23 cellular contexts compared by ENCODE assay signal in genomic region chr2:174718591-174718990, GRCh38. TPM values are rescaled to one million over a fixed set of nuclear protein-coding genes. Genes with fewer than 3 reads are reported as not detected.
DNase-seq lines count a peak whose midpoint lies in the region; ATAC-seq and TF ChIP-seq lines count a peak whose summit lies in the region.
"Had no signal": no experiment of that assay in that cellular context is flagged by ENCODE, and none has a peak within 500 bp of the region (broad histone marks: within the 10 kb centered on the region; RNA-seq: fewer than 3 reads in every experiment).

No MANE protein-coding gene starts in this region.

- CTCF ChIA-PET in naive thymus-derived CD4-positive, alpha-beta T cell (lab: Charles Lee), result interaction anchor here (0.5 to 1.2 kb wide), 4 partner anchors 9 to 479 kb away, joined by 3 to 4 read pairs (median 4); no protein-coding TSS in a partner anchor

- intact Hi-C loops in natural killer cell (cut with micrococcal nuclease) (no loop called here), body of pancreas (cut with DNase I) (no loop called here), esophagus squamous epithelium (cut with DNase I) (no loop called here)
- intact Hi-C loops in naive thymus-derived CD4-positive, alpha-beta T cell (cut with micrococcal nuclease), result loop anchor here in 1 of 2 donors (5.0 kb wide), 1 partner anchor 34 kb away; no protein-coding TSS in a partner anchor

- H3K27ac Mint-ChIP-seq in natural killer cell treated with Interleukin-12 subunit alpha and Interleukin-12 subunit beta and Interleukin-15 and Interleukin-18, amount 100 ng/mL, for 72 hours, result peak overlapping the region; percentile 10 to 83
- no peak overlapping the region for H3K27ac Mint-ChIP-seq in natural killer cell
- peak overlapping the region in 1 of 9 donors; percentile 1 for H3K27ac Mint-ChIP-seq in naive thymus-derived CD4-positive, alpha-beta T cell
- peak overlapping the region; percentile 7 for H3K27ac Mint-ChIP-seq in stimulated activated naive B cell treated with anti-CD40 and anti-IgM and Interleukin-4, amounts not matched to agents 10 μg/mL and 1 μg/mL and 100 μg/mL, for 72 hours
- H3K27ac Mint-ChIP-seq: CD14-positive monocyte; CD4-positive, alpha-beta T cell had no signal

- no peaks in the 10 kb centered on the region for H3K27me3 ChIP-seq in naive thymus-derived CD4-positive, alpha-beta T cell (ENCODE audit: control insufficient read depth in 2 of 2, insufficient read depth in 2 of 2, low read length in 2 of 2)
- H3K27me3 ChIP-seq in body of pancreas, result no peaks in the 10 kb centered on the region
- no peaks in the 10 kb centered on the region for H3K27me3 ChIP-seq in esophagus squamous epithelium
- H3K27me3 ChIP-seq: BE2C had no signal

- H3K27ac ChIP-seq in naive thymus-derived CD4-positive, alpha-beta T cell (ENCODE audit: low read depth, low read length), result no peak overlapping the region
- no peak overlapping the region for H3K27ac ChIP-seq in body of pancreas
- H3K27ac ChIP-seq in esophagus squamous epithelium, result no peak overlapping the region
- H3K27ac ChIP-seq: A549; BLaER1 treated with 17β-estradiol and CSF1 and Interleukin-3, amounts not matched to agents 10 nM and 100 nM; GM23248 had no signal

- ATAC-seq in natural killer cell treated with Interleukin-12 subunit alpha and Interleukin-12 subunit beta and Interleukin-15 and Interleukin-18, amount 100 ng/mL, for 72 hours, result no peak
- no peak for ATAC-seq in natural killer cell
- no peak for ATAC-seq in naive thymus-derived CD4-positive, alpha-beta T cell
- ATAC-seq in stimulated activated naive B cell treated with anti-CD40 and anti-IgM and Interleukin-4, amounts not matched to agents 10 μg/mL and 1 μg/mL and 100 μg/mL, for 72 hours (replicated peaks), result no peak
- ATAC-seq in body of pancreas, result no peak
- ATAC-seq: A549, GM12878 had no signal

- TF ChIP-seq POLR2A in body of pancreas (IDR thresholded peaks at IDR 0.05) (no peak), esophagus squamous epithelium (IDR thresholded peaks at IDR 0.05) (no peak)

- no peak overlapping the region for H3K4me3 ChIP-seq in naive thymus-derived CD4-positive, alpha-beta T cell (ENCODE audit: low read length)
- H3K4me3 ChIP-seq in body of pancreas, result no peak overlapping the region
- H3K4me3 ChIP-seq in esophagus squamous epithelium, result no peak overlapping the region
- H3K4me3 ChIP-seq: A549; BLaER1 treated with 17β-estradiol and CSF1 and Interleukin-3, amounts not matched to agents 10 nM and 100 nM; GM12878; GM23248 had no signal

- no peaks in the 10 kb centered on the region for H3K36me3 ChIP-seq in naive thymus-derived CD4-positive, alpha-beta T cell (ENCODE audit: control insufficient read depth in 2 of 3, insufficient read depth in 3 of 3, low read length in 3 of 3)
- H3K36me3 ChIP-seq in body of pancreas (replicated peaks in 1 of 2; ENCODE audit: insufficient read depth in 1 of 2, low read depth in 2 of 2) (no peaks in the 10 kb centered on the region), esophagus squamous epithelium (no peaks in the 10 kb centered on the region)
- H3K36me3 ChIP-seq: BE2C; BLaER1 treated with 17β-estradiol and CSF1 and Interleukin-3, amounts not matched to agents 10 nM and 100 nM had no signal

- peaks cover 15 to 21% of the 10 kb centered on the region in 2 donors for H3K4me1 ChIP-seq in naive thymus-derived CD4-positive, alpha-beta T cell (ENCODE audit: control insufficient read depth in 2 of 2, insufficient read depth in 2 of 2, low read length in 2 of 2)
- H3K4me1 ChIP-seq in body of pancreas (no peaks in the 10 kb centered on the region), esophagus squamous epithelium (no peaks in the 10 kb centered on the region)
- H3K4me1 ChIP-seq: A549, BE2C had no signal

- peaks cover 26 to 32% of the 10 kb centered on the region in 2 donors for H3K4me1 Mint-ChIP-seq in natural killer cell treated with Interleukin-12 subunit alpha and Interleukin-12 subunit beta and Interleukin-15 and Interleukin-18, amount 100 ng/mL, for 72 hours (ENCODE audit: low read depth in 2 of 2)
- H3K4me1 Mint-ChIP-seq in natural killer cell, result peaks cover 18 to 19% of the 10 kb centered on the region in 2 donors
- H3K4me1 Mint-ChIP-seq in naive thymus-derived CD4-positive, alpha-beta T cell, result peaks cover 21 to 41% (median 36%) of the 10 kb centered on the region in 7 donors
- H3K4me1 Mint-ChIP-seq in stimulated activated naive B cell treated with anti-CD40 and anti-IgM and Interleukin-4, amounts not matched to agents 10 μg/mL and 1 μg/mL and 100 μg/mL, for 72 hours, result peaks cover 4 to 16% of the 10 kb centered on the region in 2 donors

- peaks cover 5% of the 10 kb centered on the region for H3K36me3 Mint-ChIP-seq in natural killer cell treated with Interleukin-12 subunit alpha and Interleukin-12 subunit beta and Interleukin-15 and Interleukin-18, amount 100 ng/mL, for 72 hours
- no peaks in the 10 kb centered on the region for H3K36me3 Mint-ChIP-seq in natural killer cell
- H3K36me3 Mint-ChIP-seq in naive thymus-derived CD4-positive, alpha-beta T cell, result peaks cover 0 to 4% (median 0%) of the 10 kb centered on the region in 5 donors
- peaks cover 4 to 5% of the 10 kb centered on the region in 2 donors for H3K36me3 Mint-ChIP-seq in stimulated activated naive B cell treated with anti-CD40 and anti-IgM and Interleukin-4, amounts not matched to agents 10 μg/mL and 1 μg/mL and 100 μg/mL, for 72 hours
- H3K36me3 Mint-ChIP-seq: CD14-positive monocyte had no signal

- no peaks in the 10 kb centered on the region for H3K9me3 ChIP-seq in naive thymus-derived CD4-positive, alpha-beta T cell (ENCODE audit: control insufficient read depth in 2 of 3, low read length in 3 of 3)
- H3K9me3 ChIP-seq in body of pancreas (peaks cover 0 to 4% (median 0%) of the 10 kb centered on the region in 3 donors), esophagus squamous epithelium (no peaks in the 10 kb centered on the region)
- H3K9me3 ChIP-seq: A549, BE2C had no signal

- POLR2A ChIA-PET in naive thymus-derived CD4-positive, alpha-beta T cell (lab: Charles Lee), result interaction anchor here (1.0 to 1.3 kb wide), 3 partner anchors 11 to 30 kb away, joined by 3 to 4 read pairs (median 3); no protein-coding TSS in a partner anchor

- 26 to 67% methylated on average over 4 of the region's 4 CpGs for WGBS in body of pancreas, 2 donors
- 60% methylated on average over 4 of the region's 4 CpGs; no CpG with 5 or more reads in 1 of the 2 donors for WGBS in esophagus squamous epithelium, 2 donors

- no peaks in the 10 kb centered on the region for H3K9me3 Mint-ChIP-seq in natural killer cell treated with Interleukin-12 subunit alpha and Interleukin-12 subunit beta and Interleukin-15 and Interleukin-18, amount 100 ng/mL, for 72 hours
- H3K9me3 Mint-ChIP-seq in natural killer cell, result no peaks in the 10 kb centered on the region
- peaks cover 0 to 5% (median 0%) of the 10 kb centered on the region in 11 donors for H3K9me3 Mint-ChIP-seq in naive thymus-derived CD4-positive, alpha-beta T cell
- peaks cover 4% of the 10 kb centered on the region in 2 donors for H3K9me3 Mint-ChIP-seq in stimulated activated naive B cell treated with anti-CD40 and anti-IgM and Interleukin-4, amounts not matched to agents 10 μg/mL and 1 μg/mL and 100 μg/mL, for 72 hours
- H3K9me3 Mint-ChIP-seq: CD8-positive, alpha-beta memory T cell had no signal

- H3K27me3 Mint-ChIP-seq in natural killer cell treated with Interleukin-12 subunit alpha and Interleukin-12 subunit beta and Interleukin-15 and Interleukin-18, amount 100 ng/mL, for 72 hours, result peaks cover 8 to 13% of the 10 kb centered on the region in 2 donors
- peaks cover 12 to 13% of the 10 kb centered on the region in 2 donors for H3K27me3 Mint-ChIP-seq in natural killer cell (ENCODE audit: low read depth in 2 of 2)
- peaks cover 0 to 14% (median 0%) of the 10 kb centered on the region in 5 donors for H3K27me3 Mint-ChIP-seq in naive thymus-derived CD4-positive, alpha-beta T cell
- H3K27me3 Mint-ChIP-seq in stimulated activated naive B cell treated with anti-CD40 and anti-IgM and Interleukin-4, amounts not matched to agents 10 μg/mL and 1 μg/mL and 100 μg/mL, for 72 hours, result peaks cover 24 to 36% of the 10 kb centered on the region in 2 donors
- H3K27me3 Mint-ChIP-seq: CD4-positive, alpha-beta T cell had no signal

- no peak for TF ChIP-seq CTCF in natural killer cell (IDR thresholded peaks at IDR 0.05)
- no peak for TF ChIP-seq CTCF in body of pancreas (IDR thresholded peaks at IDR 0.05)
- no peak for TF ChIP-seq CTCF in esophagus squamous epithelium (IDR thresholded peaks at IDR 0.05)

- DNase-seq in natural killer cell treated with Interleukin-12 subunit alpha and Interleukin-12 subunit beta and Interleukin-15 and Interleukin-18, amount 100 ng/mL, for 72 hours (ENCODE audit: low spot score), result no peak
- DNase-seq in natural killer cell (no peak), body of pancreas (no peak), esophagus squamous epithelium (lab: John Stamatoyannopoulos, UW) (no peak)
- DNase-seq in naive thymus-derived CD4-positive, alpha-beta T cell, result no peak
- DNase-seq in stimulated activated naive B cell treated with anti-CD40 and anti-IgM and Interleukin-4, amounts not matched to agents 10 μg/mL and 1 μg/mL and 100 μg/mL, for 72 hours, result no peak
- DNase-seq: 8988T; ACHN; AML-193; BE2C; CD4-positive, alpha-beta T cell; CD8-positive, alpha-beta memory T cell; DMS 273 treated with DMSO at 0.1 percent for 48 hours; DMS79; EL; GDM1; GM23248; H7; HCEC 1CT had no signal

- H3K4me3 Mint-ChIP-seq in natural killer cell treated with Interleukin-12 subunit alpha and Interleukin-12 subunit beta and Interleukin-15 and Interleukin-18, amount 100 ng/mL, for 72 hours, result no peak overlapping the region
- H3K4me3 Mint-ChIP-seq in natural killer cell, result no peak overlapping the region
- peak overlapping the region in 6 of 10 donors; percentile 16 to 88 (median 53) for H3K4me3 Mint-ChIP-seq in naive thymus-derived CD4-positive, alpha-beta T cell
- H3K4me3 Mint-ChIP-seq in stimulated activated naive B cell treated with anti-CD40 and anti-IgM and Interleukin-4, amounts not matched to agents 10 μg/mL and 1 μg/mL and 100 μg/mL, for 72 hours, result no peak overlapping the region

RNA-seq across cellular contexts. Expression of gene CHRNA1, which starts 45.7 kb away (rescaled TPM):
- not detected for total RNA-seq in natural killer cell treated with Interleukin-12 subunit alpha and Interleukin-12 subunit beta and Interleukin-15 and Interleukin-18, amount 100 ng/mL, for 72 hours
- total RNA-seq in natural killer cell, result under 1 TPM in 1 of 3 donors, not detected in 2; 0.23 TPM
- not detected for total RNA-seq in naive thymus-derived CD4-positive, alpha-beta T cell
- polyA plus RNA-seq in naive thymus-derived CD4-positive, alpha-beta T cell, result not detected
- not detected for total RNA-seq in body of pancreas
- not detected for total RNA-seq in esophagus squamous epithelium
- total RNA-seq: CD8-positive, alpha-beta memory T cell; GM12878; GM23248; H7 had no signal
- polyA plus RNA-seq: A549, CD14-positive monocyte had no signal

Comparison
In these comparisons a context has a peak if more than half of its experiments do, and no peak if none do; other contexts are left out.
1. H3K27ac Mint-ChIP-seq: peak in natural killer cell treated with Interleukin-12 subunit alpha and Interleukin-12 subunit beta and Interleukin-15 and Interleukin-18, amount 100 ng/mL, for 72 hours (2 of 2) and stimulated activated naive B cell treated with anti-CD40 and anti-IgM and Interleukin-4, amounts not matched to agents 10 μg/mL and 1 μg/mL and 100 μg/mL, for 72 hours (single experiment); none in natural killer cell (0 of 2).
2. H3K4me3 Mint-ChIP-seq: peak in naive thymus-derived CD4-positive, alpha-beta T cell (6 of 10); none in natural killer cell treated with Interleukin-12 subunit alpha and Interleukin-12 subunit beta and Interleukin-15 and Interleukin-18, amount 100 ng/mL, for 72 hours (single experiment), natural killer cell (single experiment) and stimulated activated naive B cell treated with anti-CD40 and anti-IgM and Interleukin-4, amounts not matched to agents 10 μg/mL and 1 μg/mL and 100 μg/mL, for 72 hours (0 of 2).